In genomic region chr15:66882251-66883020, GRCh38 we compare ENCODE assay signal across 9 cellular contexts.
DNase-seq lines count a peak whose midpoint lies in the region; ATAC-seq and TF ChIP-seq lines count a peak whose summit lies in the region.
"Had no signal": no experiment of that assay in that cellular context is flagged by ENCODE, and none has a peak within 500 bp of the region (broad histone marks: within the 10 kb centered on the region; RNA-seq: fewer than 3 reads in every experiment).

No MANE protein-coding gene starts in this region.

- in situ Hi-C loops in brain microvascular endothelial cell (cut with HindIII; ENCODE audit: low pct_ligation_motif_present, low sequenced_read_pairs) = no loop called here

- H3K27me3 ChIP-seq in brain microvascular endothelial cell (replicated peaks) (no peaks in the 10 kb centered on the region), thoracic aorta (replicated peaks; ENCODE audit: insufficient read depth) (no peaks in the 10 kb centered on the region)

- H3K9me3 ChIP-seq in thoracic aorta = no peaks in the 10 kb centered on the region

- H3K4me1 ChIP-seq in thoracic aorta (ENCODE audit: control insufficient read depth in 1 of 2, low read depth in 2 of 2) = peaks cover 19 to 27% of the 10 kb centered on the region in 2 donors

- H3K36me3 ChIP-seq in brain microvascular endothelial cell (replicated peaks) = no peaks in the 10 kb centered on the region
- H3K36me3 ChIP-seq in thoracic aorta = no peaks in the 10 kb centered on the region

- peak overlapping the region; percentile 19 for H3K27ac ChIP-seq in brain microvascular endothelial cell
- peak overlapping the region; percentile 72 to 81 for H3K27ac ChIP-seq in thoracic aorta

- ATAC-seq in thoracic aorta (ENCODE audit: insufficient number of reproducible peaks, low FRiP score, low read depth) (no peak), GM18502 (IDR thresholded peaks at IDR 0.05; ENCODE audit: poor library complexity, unreplicated experiment) (no peak), GM19023 (IDR thresholded peaks at IDR 0.05; ENCODE audit: unreplicated experiment) (no peak)

- H3K4me3 ChIP-seq in brain microvascular endothelial cell (ENCODE audit: low read depth, low read length) (no peak overlapping the region), thoracic aorta (no peak overlapping the region)

- no peak for TF ChIP-seq CTCF in brain microvascular endothelial cell (IDR thresholded peaks at IDR 0.05; ENCODE audit: low read depth, low read length, missing control alignments)
- no peak for TF ChIP-seq CTCF in thoracic aorta (IDR thresholded peaks at IDR 0.05)

- DNase-seq in HS-27A (ENCODE audit: low read depth) (peak; percentile 90), brain microvascular endothelial cell (peak; percentile 38), inferior parietal cortex (ENCODE audit: extremely low spot score) (peak; percentile 22), thoracic aorta (ENCODE audit: low spot score) (peak; percentile 21), NCI-H510A treated with DMSO at 0.1 percent for 48 hours (lab: John Stamatoyannopoulos, UW) (no peak), foreskin melanocyte (no peak)
- DNase-seq: stimulated activated CD4-positive, alpha-beta T cell treated with anti-CD3 and anti-CD28 coated beads, Interleukin-1b, Interleukin-23, amount 100 ng/mL, for 48 hours had no signal

Comparison
In these comparisons a context has a peak if more than half of its experiments do, and no peak if none do; other contexts are left out.
1. DNase-seq: peak in HS-27A (single experiment), brain microvascular endothelial cell (single experiment), inferior parietal cortex (single experiment) and thoracic aorta (single experiment); none in NCI-H510A treated with DMSO at 0.1 percent for 48 hours (single experiment) and foreskin melanocyte (single experiment).